Comparison of ENCODE assay signal across 20 cellular contexts in the genomic region with DNA sequence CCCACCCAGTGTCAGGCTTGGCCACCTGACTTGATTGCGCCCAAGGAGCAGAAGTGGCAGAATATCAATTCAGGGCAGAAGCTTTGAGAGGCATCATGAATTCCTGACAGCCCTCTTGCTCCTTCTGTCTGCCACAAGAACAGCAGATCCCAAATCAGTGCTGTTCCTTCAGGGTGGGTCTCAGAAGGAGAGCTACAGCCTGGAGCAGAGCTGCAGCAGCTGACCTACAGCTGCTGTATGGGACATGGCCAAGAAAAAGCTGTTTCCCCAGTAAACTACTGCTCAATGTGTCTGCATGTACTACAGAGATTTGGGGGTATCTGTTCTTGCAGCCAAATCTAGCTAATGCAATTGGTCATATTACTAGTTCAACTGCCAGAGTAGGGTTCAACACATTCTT.
"Had no signal": no experiment of that assay in that cellular context is flagged by ENCODE, and none has a peak within 500 bp of the region (broad histone marks: within the 10 kb centered on the region; RNA-seq: fewer than 3 reads in every experiment).

No MANE protein-coding gene starts in this region.

- H3K9me3 ChIP-seq: Peyer's patch, SK-N-SH had no signal

- H3K27me3 ChIP-seq: Peyer's patch had no signal

- H3K27ac ChIP-seq: PC-9, Peyer's patch had no signal

- H3K4me3 ChIP-seq: PC-9, Peyer's patch had no signal

- H3K36me3 ChIP-seq: Peyer's patch had no signal

- DNase-seq: KBM-7; MV-4-11; NCI-H1092; NCI-H1105 treated with DMSO at 0.1 percent for 48 hours; NCI-H1417 treated with DMSO at 0.1 percent for 48 hours; NCI-H146; NCI-H1694 treated with DMSO at 0.1 percent for 48 hours; NCI-H1930; NCI-H2081; NCI-H2107; NCI-H2227 treated with DMSO at 0.1 percent for 48 hours; NCI-H524; NCI-H526 treated with DMSO at 0.1 percent for 48 hours; NCI-H774; NK-92 treated with Interleukin-12 subunit alpha and Interleukin-12 subunit beta, amount 100 ng/mL, for 24 hours; PC-9; Peyer's patch; SHP77; SK-N-SH; SW 1271 had no signal
